ENCODE assay signal across 11 cellular contexts in genomic region chr3:71629289-71630252, GRCh38. TPM values are rescaled to one million over a fixed set of nuclear protein-coding genes. Genes with fewer than 3 reads are reported as not detected.
DNase-seq lines count a peak whose midpoint lies in the region; FAIRE-seq and TF ChIP-seq lines count a peak whose summit lies in the region.
"Had no signal": no experiment of that assay in that cellular context is flagged by ENCODE, and none has a peak within 500 bp of the region (broad histone marks: within the 10 kb centered on the region; RNA-seq: fewer than 3 reads in every experiment).

No MANE protein-coding gene starts in this region.

- peaks cover 14% of the 10 kb centered on the region for H3K4me1 ChIP-seq in OCI-LY3 (ENCODE audit: low read length)
- H3K4me1 ChIP-seq in MM.1S (ENCODE audit: low read length), result no peaks in the 10 kb centered on the region
- H3K4me1 ChIP-seq: body of pancreas had no signal

- peak; percentile 1 for DNase-seq in ELR (ENCODE audit: low read depth)
- peak; percentile 89 for DNase-seq in fibroblast of peridontal ligament (ENCODE audit: extremely low read depth)
- peak; percentile 19 for DNase-seq in pons (ENCODE audit: low spot score)
- DNase-seq in iPS-NIHi11 (ENCODE audit: low spot score), result no peak
- no peak for DNase-seq in MM.1S
- DNase-seq in GM12892 (ENCODE audit: insufficient read length), result no peak
- DNase-seq in C1 segment of cervical spinal cord (lab: John Stamatoyannopoulos, UW), result no peak
- DNase-seq: erythroblast, NCI-H524 had no signal

- H3F3A ChIP-seq in MM.1S (ENCODE audit: insufficient read depth, low read length), result no peaks in the 10 kb centered on the region

- H4K20me1 ChIP-seq in OCI-LY3 (ENCODE audit: insufficient read depth, low read length) (no peaks in the 10 kb centered on the region), MM.1S (ENCODE audit: insufficient read depth, low read length) (no peaks in the 10 kb centered on the region)

- H3K9me2 ChIP-seq in MM.1S (replicated peaks; ENCODE audit: insufficient read depth, low read length), result no peaks in the 10 kb centered on the region

- H2AFZ ChIP-seq in OCI-LY3 (ENCODE audit: low read depth, low read length) (no peak overlapping the region), MM.1S (ENCODE audit: low read length) (no peak overlapping the region)

- H3K27me3 ChIP-seq in OCI-LY3 (ENCODE audit: low read depth, low read length), result peaks cover 2% of the 10 kb centered on the region; the same call in 1 of the 2 replicates
- H3K27me3 ChIP-seq in MM.1S (replicated peaks; ENCODE audit: insufficient read depth, low read length), result no peaks in the 10 kb centered on the region
- H3K27me3 ChIP-seq: body of pancreas had no signal

- H3K27ac ChIP-seq in OCI-LY3 (ENCODE audit: low read length) (no peak overlapping the region), MM.1S (ENCODE audit: low read length) (no peak overlapping the region)

- FAIRE-seq in GM12892 (lab: Jason Lieb, UNC), result no peak

- H3K4me3 ChIP-seq in OCI-LY3 (ENCODE audit: low read length), result no peak overlapping the region
- H3K4me3 ChIP-seq in MM.1S (ENCODE audit: low read length), result no peak overlapping the region
- H3K4me3 ChIP-seq: body of pancreas had no signal

- no peaks in the 10 kb centered on the region for H3K9me3 ChIP-seq in OCI-LY3 (ENCODE audit: insufficient read depth, low read length)
- no peaks in the 10 kb centered on the region for H3K9me3 ChIP-seq in MM.1S (replicated peaks; ENCODE audit: insufficient read depth, low read length)
- H3K9me3 ChIP-seq: body of pancreas had no signal

- H3K79me2 ChIP-seq in OCI-LY3 (ENCODE audit: low read length) (no peaks in the 10 kb centered on the region), MM.1S (ENCODE audit: low read length) (no peaks in the 10 kb centered on the region)

- H3K9ac ChIP-seq in OCI-LY3 (ENCODE audit: low read length) (no peak overlapping the region), MM.1S (ENCODE audit: low read length) (no peak overlapping the region)

- H3K4me2 ChIP-seq in OCI-LY3 (ENCODE audit: low read length) (peak overlapping the region; percentile 22), MM.1S (ENCODE audit: low read depth, low read length) (no peak overlapping the region)

- no peak for TF ChIP-seq POLR2A in GM12892 (IDR thresholded peaks at IDR 0.05; ENCODE audit: low read depth, low read length)

- no peaks in the 10 kb centered on the region for H3K36me3 ChIP-seq in OCI-LY3 (replicated peaks; ENCODE audit: low read depth, low read length)
- H3K36me3 ChIP-seq in MM.1S (replicated peaks; ENCODE audit: insufficient read depth, low read length), result no peaks in the 10 kb centered on the region

- TF ChIP-seq CTCF in OCI-LY3 (IDR thresholded peaks at IDR 0.05; ENCODE audit: low read depth, low read length) (no peak), MM.1S (IDR thresholded peaks at IDR 0.05; ENCODE audit: low read length) (no peak)

RNA-seq across cellular contexts. Expression of gene FOXP1, which starts 46.0 kb away (rescaled TPM):
- 1.2 TPM for polyA plus RNA-seq in GM12892 (2012; ENCODE audit: missing spikeins)

Comparison
In these comparisons a context has a peak if more than half of its experiments do, and no peak if none do; other contexts are left out.
1. DNase-seq: peak in ELR (single experiment), fibroblast of peridontal ligament (single experiment) and pons (single experiment); none in iPS-NIHi11 (single experiment), MM.1S (single experiment), GM12892 (single experiment) and C1 segment of cervical spinal cord (0 of 14).